16 cellular contexts compared by ENCODE assay signal in genomic region chr6:52516269-52516668, GRCh38.
A peak's percentile ranks its signal among the peaks of the same experiment; 100 is the strongest.
DNase-seq lines count a peak whose midpoint lies in the region; ATAC-seq, FAIRE-seq and TF ChIP-seq lines count a peak whose summit lies in the region.
"Had no signal": no experiment of that assay in that cellular context is flagged by ENCODE, and none has a peak within 500 bp of the region (broad histone marks: within the 10 kb centered on the region; RNA-seq: fewer than 3 reads in every experiment).

No MANE protein-coding gene starts in this region.

- TF ChIP-seq CTCF in KMS-11 (conservative IDR thresholded peaks at IDR 0.05; ENCODE audit: low read depth, low read length) (no peak), K562 (IDR thresholded peaks at IDR 0.05 in 2 of 3, conservative IDR thresholded peaks at IDR 0.05 in 1 of 3; ENCODE audit: insufficient read depth in 2 of 3, low read depth in 1 of 3, low read length in 3 of 3) (no peak), smooth muscle cell (IDR thresholded peaks at IDR 0.05; ENCODE audit: borderline replicate concordance, insufficient read depth, poor library complexity, severe bottlenecking) (no peak), psoas muscle (IDR thresholded peaks at IDR 0.05) (no peak)

- H3K79me2 ChIP-seq in GM23248 (ENCODE audit: insufficient read depth) = peaks cover 79% of the 10 kb centered on the region
- H3K79me2 ChIP-seq in KMS-11 (ENCODE audit: insufficient read depth, low read depth) = peaks cover 70% of the 10 kb centered on the region
- H3K79me2 ChIP-seq in K562 (ENCODE audit: control insufficient read depth, insufficient read depth, low read length) = peaks cover 6% of the 10 kb centered on the region; the same call in 1 of the 3 replicates
- H3K79me2 ChIP-seq in smooth muscle cell (ENCODE audit: low read depth) = peaks cover 23% of the 10 kb centered on the region

- in situ Hi-C loops in GM23248 (cut with MboI) = no loop called here
- in situ Hi-C loops in K562 (cut with MboI) = no loop called here

- peaks cover 95% of the 10 kb centered on the region for H3F3A ChIP-seq in GM23248 (ENCODE audit: insufficient read depth)
- H3F3A ChIP-seq in smooth muscle cell (ENCODE audit: low read depth) = peaks cover 47% of the 10 kb centered on the region

- H3K36me3 ChIP-seq in GM23248 (ENCODE audit: low read depth) = peaks cover 57% of the 10 kb centered on the region
- H3K36me3 ChIP-seq in KMS-11 (ENCODE audit: insufficient read depth) = peaks cover 22% of the 10 kb centered on the region
- H3K36me3 ChIP-seq in K562 (ENCODE audit: control insufficient read depth, insufficient read depth, low read length) = peaks cover 35% of the 10 kb centered on the region; the same call in 2 of the 3 replicates
- no peaks in the 10 kb centered on the region for H3K36me3 ChIP-seq in smooth muscle cell (ENCODE audit: low read depth)
- H3K36me3 ChIP-seq in psoas muscle (ENCODE audit: insufficient read depth in 1 of 2, low read depth in 1 of 2) = peaks cover 0 to 9% of the 10 kb centered on the region in 2 donors

- H3K27me3 ChIP-seq in GM23248 (replicated peaks; ENCODE audit: insufficient read depth) (no peaks in the 10 kb centered on the region), KMS-11 (ENCODE audit: insufficient read depth, low read depth) (no peaks in the 10 kb centered on the region), K562 (ENCODE audit: control insufficient read depth in 2 of 2, insufficient read depth in 2 of 2, low read length in 2 of 2) (no peaks in the 10 kb centered on the region), smooth muscle cell (ENCODE audit: low read depth) (no peaks in the 10 kb centered on the region), psoas muscle (ENCODE audit: insufficient read depth in 3 of 3, low read length in 2 of 3) (no peaks in the 10 kb centered on the region)
- H3K27me3 ChIP-seq: BLaER1 treated with 17β-estradiol and CSF1 and Interleukin-3, amounts not matched to agents 10 nM and 100 nM; SJCRH30 had no signal

- TF ChIP-seq EP300 in K562 (IDR thresholded peaks at IDR 0.05; ENCODE audit: low read length) = no peak

- peaks cover 3% of the 10 kb centered on the region for H3K9me1 ChIP-seq in K562 (ENCODE audit: control insufficient read depth, insufficient read depth, low read length)

- intact Hi-C loops in K562 (cut with micrococcal nuclease) (loop anchor here (5.0 to 10.0 kb wide), 2 partner anchors 61 to 231 kb away; partner anchors contain the start of genes MCM3 and TRAM2), cardiac septum (cut with DNase I) (loop anchor here (5.0 kb wide), 1 partner anchor 36 kb away; no protein-coding TSS in a partner anchor), psoas muscle (cut with DNase I) (loop anchor here (5.0 kb wide), 2 partner anchors 56 to 61 kb away; partner anchors contain the start of gene TRAM2 (in 1 of the 2))

- H3K4me1 ChIP-seq in GM23248 (ENCODE audit: insufficient read depth) (peaks cover 95% of the 10 kb centered on the region), KMS-11 (ENCODE audit: low read depth, poor library complexity, severe bottlenecking) (peaks cover 92% of the 10 kb centered on the region), K562 (replicated peaks in 1 of 2; ENCODE audit: control insufficient read depth in 2 of 2, insufficient read depth in 2 of 2, low read length in 2 of 2) (peaks cover 33 to 55% of the 10 kb centered on the region in 2 experiments), smooth muscle cell (ENCODE audit: low read depth) (peaks cover 35% of the 10 kb centered on the region), psoas muscle (peaks cover 29% of the 10 kb centered on the region)

- no peaks in the 10 kb centered on the region for H3K9me3 ChIP-seq in GM23248 (ENCODE audit: low read depth)
- H3K9me3 ChIP-seq in K562 (replicated peaks; ENCODE audit: control insufficient read depth, insufficient read depth, low read depth, low read length) = no peaks in the 10 kb centered on the region
- no peaks in the 10 kb centered on the region for H3K9me3 ChIP-seq in smooth muscle cell (replicated peaks; ENCODE audit: low read depth)
- H3K9me3 ChIP-seq in psoas muscle = no peaks in the 10 kb centered on the region
- H3K9me3 ChIP-seq: BLaER1 treated with 17β-estradiol and CSF1 and Interleukin-3, amounts not matched to agents 10 nM and 100 nM; SJCRH30 had no signal

- FAIRE-seq in K562 (lab: Jason Lieb, UNC) = no peak
- FAIRE-seq: H1 had no signal

- 57 to 59% methylated on average over 1 of the region's 1 CpG for WGBS in GM23248 (ENCODE audit: low coverage in 1 of 2, low lambda C conversion rate in 2 of 2, missing lambda C conversion rate in 2 of 2), 2 experiments
- 92% methylated on average over 1 of the region's 1 CpG for WGBS in K562 (ENCODE audit: insufficient coverage, low coverage, missing lambda C conversion rate)
- whole genome bisulfite sequencing in smooth muscle cell (ENCODE audit: low lambda C conversion rate) = 97% methylated on average over 1 of the region's 1 CpG
- 96 to 97% (median 96%) methylated on average over 1 of the region's 1 CpG for WGBS in psoas muscle, 3 donors

- CTCF ChIA-PET in K562 (lab: Yijun Ruan, JAX; ENCODE audit: low intra/inter-chr PET ratio) = no interaction called here

- H3K9ac ChIP-seq in GM23248 (no peak overlapping the region), KMS-11 (no peak overlapping the region), K562 (ENCODE audit: insufficient read depth in 1 of 2, low read depth in 2 of 2, low read length in 2 of 2) (no peak overlapping the region), smooth muscle cell (ENCODE audit: low read depth) (no peak overlapping the region)
- H3K9ac ChIP-seq: BLaER1 treated with 17β-estradiol and CSF1 and Interleukin-3, amounts not matched to agents 10 nM and 100 nM had no signal

- no peak overlapping the region for H2AFZ ChIP-seq in GM23248
- no peak overlapping the region for H2AFZ ChIP-seq in KMS-11 (ENCODE audit: low read depth)
- no peak overlapping the region for H2AFZ ChIP-seq in K562 (ENCODE audit: low read depth, low read length)
- H2AFZ ChIP-seq in smooth muscle cell (ENCODE audit: low read depth) = no peak overlapping the region

- no peak overlapping the region for H3K4me2 ChIP-seq in GM23248 (ENCODE audit: unreplicated experiment)
- H3K4me2 ChIP-seq in KMS-11 = peak overlapping the region; percentile 87; the same call in 1 of the 2 replicates
- no peak overlapping the region for H3K4me2 ChIP-seq in K562 (ENCODE audit: insufficient read depth, low read length)
- H3K4me2 ChIP-seq in smooth muscle cell = no peak overlapping the region

- H3K9me2 ChIP-seq in GM23248 (ENCODE audit: insufficient read depth) = no peaks in the 10 kb centered on the region

- DNase-seq in GM23248 (peak; percentile 30), K562 (ENCODE audit: extremely low read depth in 1 of 4, low spot score in 3 of 4) (no peak), smooth muscle cell (lab: John Stamatoyannopoulos, UW; ENCODE audit: unreplicated experiment) (no peak), cardiac septum (ENCODE audit: low spot score) (no peak), psoas muscle (no peak)
- DNase-seq: DMS 273 treated with DMSO at 0.1 percent for 48 hours, Karpas-422, NCI-H1417, NCI-H2029, NCI-H2171 treated with DMSO at 0.1 percent for 48 hours, NCI-H774, SJCRH30 had no signal

- H3K27ac ChIP-seq in GM23248 (peak overlapping the region; percentile 98), KMS-11 (no peak overlapping the region; the same call in 1 of the 2 replicates), K562 (ENCODE audit: extremely low read depth, low read depth, low read length) (no peak overlapping the region), smooth muscle cell (ENCODE audit: low read depth) (peak overlapping the region; percentile 99), psoas muscle (no peak overlapping the region)
- H3K27ac ChIP-seq: BLaER1 treated with 17β-estradiol and CSF1 and Interleukin-3, amounts not matched to agents 10 nM and 100 nM; SJCRH30 had no signal

- no peaks in the 10 kb centered on the region for H4K20me1 ChIP-seq in GM23248 (ENCODE audit: insufficient read depth)
- H4K20me1 ChIP-seq in KMS-11 (ENCODE audit: insufficient read depth) = no peaks in the 10 kb centered on the region
- no peaks in the 10 kb centered on the region for H4K20me1 ChIP-seq in K562 (replicated peaks; ENCODE audit: control insufficient read depth, insufficient read depth, low read length)
- no peaks in the 10 kb centered on the region for H4K20me1 ChIP-seq in smooth muscle cell (ENCODE audit: low read depth)

- no peak for TF ChIP-seq RAD21 in K562 (CRISPR knock-in tag; conservative IDR thresholded peaks at IDR 0.05 in 1 of 2, IDR thresholded peaks at IDR 0.05 in 1 of 2)

- POLR2A ChIA-PET in K562 (lab: Yijun Ruan, JAX) = no interaction called here

- H3K4me3 ChIP-seq in GM23248 = no peak overlapping the region
- H3K4me3 ChIP-seq in KMS-11 (IDR thresholded peaks at IDR 0.05; ENCODE audit: insufficient read depth, low read depth, low read length) = no peak overlapping the region
- no peak overlapping the region for H3K4me3 ChIP-seq in K562
- no peak overlapping the region for H3K4me3 ChIP-seq in smooth muscle cell
- H3K4me3 ChIP-seq in psoas muscle = no peak overlapping the region
- H3K4me3 ChIP-seq: BLaER1 treated with 17β-estradiol and CSF1 and Interleukin-3, amounts not matched to agents 10 nM and 100 nM; SJCRH30 had no signal

- no peak for ATAC-seq in K562
- no peak for ATAC-seq in psoas muscle
- ATAC-seq in GM18861 (IDR thresholded peaks at IDR 0.05; ENCODE audit: unreplicated experiment) = no peak

- TF ChIP-seq POLR2A in K562 (conservative IDR thresholded peaks at IDR 0.05) = no peak

- BruUV-seq in K562 (replicated peaks; lab: Mats Ljungman, UMichigan) = no TSS peak

TF ChIP-seq in K562, 482 proteins besides CTCF, POLR2A, EP300 and RAD21:
- TF ChIP-seq ARID1B (IDR thresholded peaks at IDR 0.05) (no peak), NFIC (IDR thresholded peaks at IDR 0.05) (peak; percentile 34)

Comparison
In these comparisons a context has a peak if more than half of its experiments do, and no peak if none do; other contexts are left out.
1. H3K27ac ChIP-seq: peak in GM23248 (single experiment) and smooth muscle cell (single experiment); none in KMS-11 (single experiment), K562 (single experiment) and psoas muscle (single experiment).